In genomic region chr10:88889559-88890337, GRCh38 we compare ENCODE assay signal across 12 cellular contexts. TPM values are rescaled to one million over a fixed set of nuclear protein-coding genes. Genes with fewer than 3 reads are reported as not detected.
DNase-seq lines count a peak whose midpoint lies in the region; ATAC-seq, FAIRE-seq and TF ChIP-seq lines count a peak whose summit lies in the region.
"Had no signal": no experiment of that assay in that cellular context is flagged by ENCODE, and none has a peak within 500 bp of the region (broad histone marks: within the 10 kb centered on the region; RNA-seq: fewer than 3 reads in every experiment).

No MANE protein-coding gene starts in this region.

- H3K4me1 ChIP-seq in Loucy (ENCODE audit: insufficient read depth, low read length, poor library complexity, severe bottlenecking) (peaks cover 83% of the 10 kb centered on the region), endodermal cell (ENCODE audit: control insufficient read depth, insufficient read depth, low read length) (no peaks in the 10 kb centered on the region)

- peak overlapping the region; percentile 92 for H3K4me2 ChIP-seq in Loucy (ENCODE audit: low read depth, low read length, poor library complexity, severe bottlenecking)

- no peak for TF ChIP-seq POLR2A in GM12891 (IDR thresholded peaks at IDR 0.05; ENCODE audit: low read depth, low read length)

- H3K4me3 ChIP-seq in Loucy (ENCODE audit: low read length, poor library complexity, severe bottlenecking) = peak overlapping the region; percentile 17
- no peak overlapping the region for H3K4me3 ChIP-seq in endodermal cell (ENCODE audit: low read length)

- no peaks in the 10 kb centered on the region for H3K36me3 Mint-ChIP-seq in endodermal cell (ENCODE audit: low read depth)
- H3K36me3 Mint-ChIP-seq: natural killer cell treated with Interleukin-12 subunit alpha and Interleukin-12 subunit beta and Interleukin-15 and Interleukin-18, amount 100 ng/mL, for 72 hours had no signal

- ATAC-seq in GM19438 (IDR thresholded peaks at IDR 0.05; ENCODE audit: low read depth, unreplicated experiment) = peak; percentile 50
- peak; percentile 67 for ATAC-seq in HG02884 (IDR thresholded peaks at IDR 0.05; ENCODE audit: unreplicated experiment)
- ATAC-seq: natural killer cell treated with Interleukin-12 subunit alpha and Interleukin-12 subunit beta and Interleukin-15 and Interleukin-18, amount 100 ng/mL, for 72 hours had no signal

- peaks cover 12% of the 10 kb centered on the region for H3K4me1 Mint-ChIP-seq in endodermal cell

- H3K36me3 ChIP-seq in Loucy (ENCODE audit: insufficient read depth, low read length) (peaks cover 7% of the 10 kb centered on the region; the same call in 1 of the 2 replicates), endodermal cell (ENCODE audit: control insufficient read depth, insufficient read depth, low read length) (no peaks in the 10 kb centered on the region)

- H3F3A ChIP-seq in Loucy (ENCODE audit: low read depth) = 0 out of 2 replicates have a peak, but pooled peaks cover 2% of the 10 kb centered on the region

- H2AFZ ChIP-seq in Loucy (ENCODE audit: low read length) = no peak overlapping the region

- peaks cover 97% of the 10 kb centered on the region for H3K79me2 ChIP-seq in Loucy (ENCODE audit: insufficient read depth, low read length)

- H4K20me1 ChIP-seq in Loucy (ENCODE audit: insufficient read depth, low read length, poor library complexity, severe bottlenecking) = peaks cover 84% of the 10 kb centered on the region

- H3K9me3 ChIP-seq in Loucy (ENCODE audit: insufficient read depth, low read depth, low read length) (no peaks in the 10 kb centered on the region), endodermal cell (ENCODE audit: control insufficient read depth, low read length) (no peaks in the 10 kb centered on the region)

- WGBS in endodermal cell (ENCODE audit: insufficient coverage in 1 of 2, insufficient read length in 1 of 2), 2 experiments = 79 to 91% methylated on average over 1 of the region's 1 CpG

- peak; percentile 96 for FAIRE-seq in GM12891 (lab: Jason Lieb, UNC)

- H3K4me3 Mint-ChIP-seq in endodermal cell = no peak overlapping the region
- H3K4me3 Mint-ChIP-seq: immature natural killer cell; natural killer cell treated with Interleukin-12 subunit alpha and Interleukin-12 subunit beta and Interleukin-15 and Interleukin-18, amount 100 ng/mL, for 72 hours had no signal

- H3K27ac ChIP-seq in endodermal cell (ENCODE audit: low read depth, low read length) = no peak overlapping the region

- no peaks in the 10 kb centered on the region for H3K9me2 ChIP-seq in Loucy (replicated peaks; ENCODE audit: low read depth, low read length)

- no peak overlapping the region for H3K9ac ChIP-seq in Loucy (ENCODE audit: low read depth, low read length, poor library complexity, severe bottlenecking)
- H3K9ac ChIP-seq in endodermal cell (ENCODE audit: extremely low read depth, low read length, poor library complexity, severe bottlenecking) = no peak overlapping the region

- H3K27me3 Mint-ChIP-seq in endodermal cell (ENCODE audit: insufficient read depth) = peaks cover 2% of the 10 kb centered on the region
- H3K27me3 Mint-ChIP-seq: natural killer cell treated with Interleukin-12 subunit alpha and Interleukin-12 subunit beta and Interleukin-15 and Interleukin-18, amount 100 ng/mL, for 72 hours had no signal

- no peak overlapping the region for H3K27ac Mint-ChIP-seq in endodermal cell
- H3K27ac Mint-ChIP-seq: immature natural killer cell had no signal

- no peaks in the 10 kb centered on the region for H3K9me3 Mint-ChIP-seq in endodermal cell
- H3K9me3 Mint-ChIP-seq: immature natural killer cell; natural killer cell treated with Interleukin-12 subunit alpha and Interleukin-12 subunit beta and Interleukin-15 and Interleukin-18, amount 100 ng/mL, for 72 hours had no signal

- DNase-seq in GM12891 (ENCODE audit: insufficient read length, low spot score) (no peak), pons (ENCODE audit: low spot score) (no peak), COLO668 (lab: John Stamatoyannopoulos, UW; ENCODE audit: unreplicated experiment) (no peak), OCI-M2 (lab: John Stamatoyannopoulos, UW; ENCODE audit: unreplicated experiment) (no peak), endodermal cell (no peak)
- DNase-seq: immature natural killer cell; NCI-H1105; stimulated activated CD4-positive, alpha-beta T cell treated with anti-CD3 and anti-CD28 coated beads, Interleukin-2, amount 100 ng/mL, for 24 hours had no signal

- TF ChIP-seq CTCF in Loucy (conservative IDR thresholded peaks at IDR 0.05; ENCODE audit: low read length) (no peak), endodermal cell (conservative IDR thresholded peaks at IDR 0.05) (no peak)

- H3K27me3 ChIP-seq in Loucy (ENCODE audit: insufficient read depth, low read length, poor library complexity, severe bottlenecking) (no peaks in the 10 kb centered on the region), endodermal cell (ENCODE audit: control insufficient read depth, insufficient read depth, low read length, poor library complexity, severe bottlenecking) (peaks cover 24% of the 10 kb centered on the region)

TF ChIP-seq in GM12891, 5 proteins besides CTCF, POLR2A, EP300 and RAD21:
- TF ChIP-seq TAF1 (IDR thresholded peaks at IDR 0.05; ENCODE audit: low read depth, low read length) (no peak), POU2F2 (IDR thresholded peaks at IDR 0.05; ENCODE audit: low read depth, low read length) (peak; percentile 92; the same call in 1 of the 2 replicates)

RNA-seq across cellular contexts. Expression of gene STAMBPL1, which starts 9.7 kb away (rescaled TPM):
- 14.6 TPM for polyA plus RNA-seq in GM12891 (2012; ENCODE audit: low read depth, missing spikeins)
- 1 to 10 TPM; 1.2 to 4.1 TPM for total RNA-seq in endodermal cell
- 2.1 TPM for polyA plus RNA-seq in endodermal cell (2013, experiment 1 of 2)
- 2.0 TPM for polyA plus RNA-seq in endodermal cell (2013, experiment 2 of 2)

RNA-seq across cellular contexts. Expression of gene ANKRD22, which starts 38.1 kb away (rescaled TPM):
- polyA plus RNA-seq in GM12891 (2012; ENCODE audit: low read depth, missing spikeins) = 0.39 TPM
- total RNA-seq in endodermal cell = not detected
- not detected for polyA plus RNA-seq in endodermal cell (2013, experiment 1 of 2)
- not detected for polyA plus RNA-seq in endodermal cell (2013, experiment 2 of 2)
